Comparison of ENCODE assay signal across 8 cellular contexts in the genomic region with DNA sequence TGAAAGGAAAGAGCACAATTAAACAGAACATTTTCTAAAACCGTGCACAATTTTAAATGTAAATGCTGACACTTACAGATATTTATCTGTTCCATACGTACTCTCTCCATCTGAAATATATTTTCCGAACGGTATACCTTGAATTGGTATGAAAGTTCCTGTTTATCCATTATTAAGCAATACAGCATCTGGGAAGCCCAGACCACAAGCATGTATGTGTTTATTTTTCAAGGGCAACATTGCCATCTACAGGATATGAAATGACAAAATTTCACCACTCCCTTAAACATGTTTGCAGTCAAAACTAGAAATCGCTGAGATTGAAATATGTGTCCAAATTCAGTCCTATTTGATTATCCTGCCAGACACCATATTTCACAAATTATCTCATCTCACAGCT.
A peak's percentile ranks its signal among the peaks of the same experiment; 100 is the strongest.
DNase-seq lines count a peak whose midpoint lies in the region; ATAC-seq and TF ChIP-seq lines count a peak whose summit lies in the region.

No MANE protein-coding gene starts in this region.

- no peaks in the 10 kb centered on the region for H3K4me1 Mint-ChIP-seq in nephron progenitor cell

- H3K4me3 Mint-ChIP-seq in nephron progenitor cell: no peak overlapping the region

- peak; percentile 49 for DNase-seq in HT-29 (ENCODE audit: low spot score)
- DNase-seq in NCI-H82 (lab: John Stamatoyannopoulos, UW): peak; percentile 76
- peak; percentile 61 for DNase-seq in dermis blood vessel endothelial cell
- DNase-seq in nephron progenitor cell: no peak
- no peak for DNase-seq in omental fat pad (ENCODE audit: low spot score)
- DNase-seq in central memory CD4-positive, alpha-beta T cell: no peak

- TF ChIP-seq CTCF in C4-2B (conservative IDR thresholded peaks at IDR 0.05): peak; percentile 76
- peak; percentile 18 for TF ChIP-seq CTCF in nephron progenitor cell (IDR thresholded peaks at IDR 0.05)
- TF ChIP-seq CTCF in omental fat pad (IDR thresholded peaks at IDR 0.05): no peak

- H3K9me3 Mint-ChIP-seq in nephron progenitor cell: peaks cover 9% of the 10 kb centered on the region

- H3K27ac Mint-ChIP-seq in nephron progenitor cell: no peak overlapping the region

- no peaks in the 10 kb centered on the region for H3K36me3 Mint-ChIP-seq in nephron progenitor cell (ENCODE audit: low read depth)

- no peak overlapping the region for H3K27ac ChIP-seq in C4-2B

- no peaks in the 10 kb centered on the region for H3K27me3 Mint-ChIP-seq in nephron progenitor cell (ENCODE audit: low read depth, poor library complexity)

- ATAC-seq in omental fat pad (ENCODE audit: low FRiP score): no peak
- no peak for ATAC-seq in GM21423 (IDR thresholded peaks at IDR 0.05; ENCODE audit: unreplicated experiment)

Comparison
In these comparisons a context has a peak if more than half of its experiments do, and no peak if none do; other contexts are left out.
1. CTCF ChIP-seq: peak in C4-2B (single experiment) and nephron progenitor cell (single experiment); none in omental fat pad (0 of 3).
2. DNase-seq: peak in HT-29 (single experiment), NCI-H82 (single experiment) and dermis blood vessel endothelial cell (single experiment); none in nephron progenitor cell (single experiment), omental fat pad (single experiment) and central memory CD4-positive, alpha-beta T cell (single experiment).